11 cellular contexts compared by ENCODE assay signal in genomic region chr10:44253769-44254462, GRCh38.
A peak's percentile ranks its signal among the peaks of the same experiment; 100 is the strongest.
DNase-seq lines count a peak whose midpoint lies in the region; ATAC-seq, FAIRE-seq and TF ChIP-seq lines count a peak whose summit lies in the region.
"Had no signal": no experiment of that assay in that cellular context is flagged by ENCODE, and none has a peak within 500 bp of the region (broad histone marks: within the 10 kb centered on the region; RNA-seq: fewer than 3 reads in every experiment).

No MANE protein-coding gene starts in this region.

- in situ Hi-C loops in gastrocnemius medialis (cut with MboI; ENCODE audit: low sequenced_read_pairs in 4 of 4): no loop called here

- 34 to 52% (median 43%) methylated on average over 5 of the region's 5 CpGs for WGBS in adrenal gland, 4 donors

- no peaks in the 10 kb centered on the region for H3K4me1 ChIP-seq in adrenal gland (replicated peaks in 1 of 2)
- H3K4me1 ChIP-seq in left ventricle myocardium inferior: peaks cover 17% of the 10 kb centered on the region
- peaks cover 0 to 7% of the 10 kb centered on the region in 2 donors for H3K4me1 ChIP-seq in gastrocnemius medialis

- H3K36me3 ChIP-seq in adrenal gland (replicated peaks in 1 of 2) (no peaks in the 10 kb centered on the region), left ventricle myocardium inferior (no peaks in the 10 kb centered on the region), gastrocnemius medialis (no peaks in the 10 kb centered on the region)

- no peaks in the 10 kb centered on the region for H3K27me3 ChIP-seq in adrenal gland
- no peaks in the 10 kb centered on the region for H3K27me3 ChIP-seq in left ventricle myocardium inferior (ENCODE audit: low read depth)
- H3K27me3 ChIP-seq in gastrocnemius medialis: no peaks in the 10 kb centered on the region

- H3K4me3 ChIP-seq in adrenal gland (no peak overlapping the region), left ventricle myocardium inferior (no peak overlapping the region), gastrocnemius medialis (no peak overlapping the region)

- TF ChIP-seq POLR2A in adrenal gland (IDR thresholded peaks at IDR 0.05): no peak
- no peak for TF ChIP-seq POLR2A in gastrocnemius medialis (IDR thresholded peaks at IDR 0.05)

- H3K27ac ChIP-seq in adrenal gland (no peak overlapping the region), left ventricle myocardium inferior (replicated peaks) (peak overlapping the region; percentile 39), gastrocnemius medialis (no peak overlapping the region)

- peak; percentile 64 to 75 for ATAC-seq in gastrocnemius medialis
- no peak for ATAC-seq in GM21515 (IDR thresholded peaks at IDR 0.05; ENCODE audit: unreplicated experiment)
- ATAC-seq in HG03095 (IDR thresholded peaks at IDR 0.05; ENCODE audit: unreplicated experiment): no peak
- ATAC-seq in GM18519 (IDR thresholded peaks at IDR 0.05; ENCODE audit: low FRiP score, unreplicated experiment): no peak

- intact Hi-C loops in adrenal gland (cut with DNase I): no loop called here
- intact Hi-C loops in left ventricle myocardium inferior (cut with micrococcal nuclease): no loop called here
- intact Hi-C loops in gastrocnemius medialis (cut with DNase I; ENCODE audit: low total_unique reads): no loop called here

- H3K9me3 ChIP-seq in adrenal gland (replicated peaks in 1 of 3): no peaks in the 10 kb centered on the region
- peaks cover 2% of the 10 kb centered on the region for H3K9me3 ChIP-seq in left ventricle myocardium inferior (replicated peaks)
- no peaks in the 10 kb centered on the region for H3K9me3 ChIP-seq in gastrocnemius medialis

- TF ChIP-seq CTCF in adrenal gland (IDR thresholded peaks at IDR 0.05) (no peak), left ventricle myocardium inferior (IDR thresholded peaks at IDR 0.05; ENCODE audit: borderline replicate concordance) (no peak), gastrocnemius medialis (IDR thresholded peaks at IDR 0.05 in 4 of 5, conservative IDR thresholded peaks at IDR 0.05 in 1 of 5) (no peak)

- no peak for FAIRE-seq in GM19239 (lab: Jason Lieb, UNC)
- FAIRE-seq: islet of Langerhans, TTC549 had no signal

- DNase-seq in EL (peak; percentile 89), adrenal gland (peak in 6 of 7 donors; percentile 24 to 68 (median 53)), left ventricle myocardium inferior (peak; percentile 71), gastrocnemius medialis (peak; percentile 42 to 47), GM19239 (ENCODE audit: insufficient read length, low spot score) (no peak)
- DNase-seq: NCI-H1436 treated with DMSO at 0.1 percent for 48 hours had no signal

Comparison
In these comparisons a context has a peak if more than half of its experiments do, and no peak if none do; other contexts are left out.
1. ATAC-seq: peak in gastrocnemius medialis (2 of 2); none in GM21515 (single experiment), HG03095 (single experiment) and GM18519 (single experiment).